ENCODE assay signal across 12 cellular contexts in the genomic region with DNA sequence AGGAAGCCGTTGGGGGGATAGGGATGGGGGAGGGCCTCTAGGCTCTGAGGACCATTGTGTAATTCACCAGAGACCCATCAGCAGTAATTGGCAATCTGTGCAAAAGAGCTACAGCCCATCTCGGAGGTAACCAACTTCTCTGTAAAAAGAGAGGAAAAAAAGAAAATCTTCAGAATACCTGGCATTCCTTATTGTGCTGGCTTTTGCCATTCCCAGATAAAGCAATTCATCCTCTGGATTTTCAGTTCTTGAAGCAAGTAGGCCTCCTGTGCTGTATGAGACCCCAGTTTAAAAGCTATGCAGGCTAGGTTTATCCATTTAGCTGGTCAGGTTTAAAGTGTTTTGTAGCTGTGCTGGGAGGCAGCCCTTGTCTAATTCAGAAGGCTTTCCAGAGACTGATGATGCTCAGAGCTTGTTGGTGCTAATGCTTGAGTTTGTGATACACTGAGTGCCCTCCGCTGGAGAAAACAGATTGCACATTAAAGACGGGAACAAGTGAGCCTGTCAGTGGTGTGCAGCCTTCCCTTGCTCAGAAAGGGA. TPM values are rescaled to one million over a fixed set of nuclear protein-coding genes. Genes with fewer than 3 reads are reported as not detected.
A peak's percentile ranks its signal among the peaks of the same experiment; 100 is the strongest.
DNase-seq lines count a peak whose midpoint lies in the region.
"Had no signal": no experiment of that assay in that cellular context is flagged by ENCODE, and none has a peak within 500 bp of the region (broad histone marks: within the 10 kb centered on the region; RNA-seq: fewer than 3 reads in every experiment).

A gene (minus strand): TSS at position 446 of the 540 bp plus-strand sequence.

- H4K91ac ChIP-seq in mesenchymal stem cell (ENCODE audit: low read length), result no peak within 1 kb of the TSS

- no peak within 1 kb of the TSS for H2BK120ac ChIP-seq in mesenchymal stem cell (ENCODE audit: low read depth, low read length)

- H3K18ac ChIP-seq in mesenchymal stem cell (ENCODE audit: low read depth in 1 of 2, low read length in 2 of 2), result no peak within 1 kb of the TSS

- H3K27ac ChIP-seq in mesenchymal stem cell (ENCODE audit: low read length, poor library complexity, severe bottlenecking), result no peak within 1 kb of the TSS
- H3K27ac ChIP-seq: neutrophil had no signal

- no peaks in the 10 kb centered on the region for H3K4me1 ChIP-seq in mesenchymal stem cell (ENCODE audit: control insufficient read depth, insufficient read depth, low read depth, low read length)

- H3K23ac ChIP-seq in mesenchymal stem cell (ENCODE audit: low read length in 2 of 2), result no peak within 1 kb of the TSS

- H3K27me3 ChIP-seq in mesenchymal stem cell (ENCODE audit: control insufficient read depth in 1 of 2, insufficient read depth in 1 of 2, low read length in 2 of 2), result no peaks in the 10 kb centered on the region
- H3K27me3 ChIP-seq: neutrophil had no signal

- no peaks in the 10 kb centered on the region for H3K79me1 ChIP-seq in mesenchymal stem cell (replicated peaks; ENCODE audit: low read length, poor library complexity, severe bottlenecking)

- H2AFZ ChIP-seq in mesenchymal stem cell (ENCODE audit: low read depth, low read length), result no peak within 1 kb of the TSS

- no peak within 1 kb of the TSS for H3K4me3 ChIP-seq in mesenchymal stem cell (ENCODE audit: insufficient read depth in 1 of 2, low read depth in 1 of 2, low read length in 2 of 2)

- no peak within 1 kb of the TSS for H4K8ac ChIP-seq in mesenchymal stem cell (ENCODE audit: low read length)

- H2BK12ac ChIP-seq in mesenchymal stem cell (ENCODE audit: low read length in 2 of 2), result no peak within 1 kb of the TSS

- H3K9ac ChIP-seq in mesenchymal stem cell (ENCODE audit: low read length), result no peak within 1 kb of the TSS

- no peak within 1 kb of the TSS for H3K4ac ChIP-seq in mesenchymal stem cell (ENCODE audit: low read depth in 1 of 2, low read length in 2 of 2)

- no peaks in the 10 kb centered on the region for H3K36me3 ChIP-seq in mesenchymal stem cell (ENCODE audit: control insufficient read depth in 1 of 2, insufficient read depth in 2 of 2, low read depth in 1 of 2, low read length in 2 of 2)
- H3K36me3 ChIP-seq: neutrophil had no signal

- WGBS in mesenchymal stem cell, result 0% methylated on average over 1 of the region's 4 CpGs

- no peak within 1 kb of the TSS for H3K4me2 ChIP-seq in mesenchymal stem cell (ENCODE audit: low read length, poor library complexity, severe bottlenecking)

- H2BK5ac ChIP-seq in mesenchymal stem cell (ENCODE audit: low read depth, low read length, poor library complexity, severe bottlenecking), result no peak within 1 kb of the TSS

- in situ Hi-C loops in KBM-7 (cut with MboI; ENCODE audit: low pct_unique_long_range_greater_than_20kb, low sequenced_read_pairs), result no loop called here

- no peak within 1 kb of the TSS for H2AK5ac ChIP-seq in mesenchymal stem cell (ENCODE audit: low read length, severe bottlenecking)

- H2BK15ac ChIP-seq in mesenchymal stem cell (ENCODE audit: low read depth, poor library complexity, severe bottlenecking), result no peak within 1 kb of the TSS

- DNase-seq in DMS79 (lab: John Stamatoyannopoulos, UW) (peak; percentile 89), NCI-H2227 treated with DMSO at 0.1 percent for 48 hours (lab: John Stamatoyannopoulos, UW) (peak; percentile 40), cerebellum (ENCODE audit: low spot score) (peak; percentile 1), mesenchymal stem cell (peak; percentile 50), KBM-7 (no peak), NCI-H1048 (lab: John Stamatoyannopoulos, UW) (no peak), activated gamma-delta T cell treated with Interleukin-2 at 50 U/mL for 16 hours (no peak)
- no peak for DNase-seq in activated CD8-positive, alpha-beta memory T cell treated with anti-CD3 and anti-CD28 coated beads for 24 hours
- DNase-seq: DMS153; KG1; stimulated activated naive CD8-positive, alpha-beta T cell treated with anti-CD3 and anti-CD28 coated beads, Interleukin-15, Interleukin-2, amounts not matched to agents 100 U/mL and 50 U/mL, for 24 hours had no signal

- H3K9me3 ChIP-seq in mesenchymal stem cell (ENCODE audit: control insufficient read depth, low read length), result no peaks in the 10 kb centered on the region
- H3K9me3 ChIP-seq: neutrophil had no signal

- H3K14ac ChIP-seq in mesenchymal stem cell (ENCODE audit: low read length in 2 of 2), result no peak within 1 kb of the TSS

RNA-seq across cellular contexts. Expression of the gene that starts here (rescaled TPM):
- total RNA-seq in cerebellum, result 66.0 TPM
- polyA plus RNA-seq in mesenchymal stem cell (2013, experiment 1 of 2), result 0.22 TPM
- polyA plus RNA-seq in mesenchymal stem cell (2013, experiment 2 of 2), result 0.16 TPM

Comparison
In these comparisons a context has a peak if more than half of its experiments do, and no peak if none do; other contexts are left out.
1. DNase-seq: peak in DMS79 (single experiment), NCI-H2227 treated with DMSO at 0.1 percent for 48 hours (single experiment), cerebellum (single experiment) and mesenchymal stem cell (single experiment); none in KBM-7 (single experiment), NCI-H1048 (single experiment), activated CD8-positive, alpha-beta memory T cell treated with anti-CD3 and anti-CD28 coated beads for 24 hours (single experiment) and activated gamma-delta T cell treated with Interleukin-2 at 50 U/mL for 16 hours (single experiment).